24 cellular contexts compared by ENCODE assay signal in genomic region chr1:47638713-47639112, GRCh38.
"Had no signal": no experiment of that assay in that cellular context is flagged by ENCODE, and none has a peak within 500 bp of the region (broad histone marks: within the 10 kb centered on the region; RNA-seq: fewer than 3 reads in every experiment).

No MANE protein-coding gene starts in this region.

- H3K9me3 ChIP-seq: colonic mucosa, esophagus squamous epithelium, gastrocnemius medialis, heart right ventricle, left lung, lower lobe of right lung, mucosa of descending colon had no signal

- H3K4me1 Mint-ChIP-seq: endodermal cell had no signal

- H3K27ac ChIP-seq: colonic mucosa, epithelial cell of prostate, esophagus squamous epithelium, gastrocnemius medialis, heart right ventricle, left lung, lower lobe of right lung had no signal

- H3K36me3 ChIP-seq: colonic mucosa, esophagus squamous epithelium, gastrocnemius medialis, heart right ventricle, left lung, lower lobe of right lung had no signal

- ATAC-seq: effector memory CD8-positive, alpha-beta T cell; esophagus mucosa; gastrocnemius medialis; heart right ventricle; left cardiac atrium; left lung; left ventricle myocardium superior had no signal

- H3K4me3 ChIP-seq: colonic mucosa, esophagus squamous epithelium, gastrocnemius medialis, heart right ventricle, left lung, lower lobe of right lung, mucosa of descending colon had no signal

- H3K36me3 Mint-ChIP-seq: mesothelial cell of epicardium had no signal

- DNase-seq: colonic mucosa; cortex of kidney; effector CD8-positive, alpha-beta T cell; effector memory CD8-positive, alpha-beta T cell; endodermal cell; erythroblast; esophagus squamous epithelium; foreskin fibroblast; foreskin melanocyte; gastrocnemius medialis; glutamatergic neuron; head of caudate nucleus; heart right ventricle; hippocampal formation; left cardiac atrium; left lung; left ventricle myocardium superior; lower lobe of right lung; mesenchymal stem cell; mucosa of descending colon had no signal

- H3K27ac Mint-ChIP-seq: dendritic cell treated with granulocyte-macrophage colony-stimulating factor and Interleukin-4, amounts not matched to agents 40 ng/mL and 50 ng/mL, for 4 days; effector memory CD8-positive, alpha-beta T cell; endodermal cell; mesothelial cell of epicardium had no signal

- H3K9me3 Mint-ChIP-seq: dendritic cell treated with granulocyte-macrophage colony-stimulating factor and Interleukin-4, amounts not matched to agents 40 ng/mL and 50 ng/mL, for 4 days; effector memory CD8-positive, alpha-beta T cell; endodermal cell; mesothelial cell of epicardium had no signal

- H3K27me3 ChIP-seq: colonic mucosa, gastrocnemius medialis, left lung had no signal

- H3K4me3 Mint-ChIP-seq: dendritic cell treated with granulocyte-macrophage colony-stimulating factor and Interleukin-4, amounts not matched to agents 40 ng/mL and 50 ng/mL, for 4 days; effector memory CD8-positive, alpha-beta T cell; endodermal cell; mesothelial cell of epicardium had no signal

- H3K4me1 ChIP-seq: colonic mucosa, gastrocnemius medialis, left lung, lower lobe of right lung had no signal
